In the genomic region with DNA sequence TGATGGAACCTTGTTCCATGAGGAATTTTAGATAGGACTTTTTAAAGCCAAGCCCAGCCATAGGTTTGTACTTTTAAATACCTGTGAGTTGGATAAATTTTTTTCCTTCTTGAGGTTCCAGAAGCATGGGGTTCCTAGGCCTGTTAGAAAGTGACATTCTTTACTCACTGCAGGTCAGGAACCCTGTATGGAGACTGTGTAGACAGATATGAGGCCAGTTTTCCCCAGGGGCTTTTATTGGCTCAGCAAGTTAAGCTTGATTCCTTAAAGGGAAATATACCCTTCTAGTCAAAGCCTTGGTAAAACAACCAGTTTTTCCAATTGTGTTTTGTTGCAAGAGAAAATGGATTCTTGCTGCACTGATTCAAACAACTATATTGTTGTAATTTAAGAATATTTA, we compare ENCODE assay signal across 12 cellular contexts. TPM values are rescaled to one million over a fixed set of nuclear protein-coding genes. Genes with fewer than 3 reads are reported as not detected.
DNase-seq lines count a peak whose midpoint lies in the region; ATAC-seq and TF ChIP-seq lines count a peak whose summit lies in the region.
"Had no signal": no experiment of that assay in that cellular context is flagged by ENCODE, and none has a peak within 500 bp of the region (broad histone marks: within the 10 kb centered on the region; RNA-seq: fewer than 3 reads in every experiment).

No MANE protein-coding gene starts in this region.

- H3K4me2 ChIP-seq in BLaER1 treated with 17β-estradiol and CSF1 and Interleukin-3, amounts not matched to agents 10 nM and 100 nM, result peak overlapping the region in 10 of 11 experiments; percentile 76 to 88 (median 84); a peak in 18 of 22 replicates

- peak overlapping the region in 4 of 11 experiments; percentile 23 to 77 (median 73); a peak in 4 of 22 replicates for H3K27ac ChIP-seq in BLaER1 treated with 17β-estradiol and CSF1 and Interleukin-3, amounts not matched to agents 10 nM and 100 nM
- H3K27ac ChIP-seq in SJSA1 (peak overlapping the region; percentile 84; the same call in 1 of the 2 replicates), rectal smooth muscle tissue (ENCODE audit: low read depth, low read length) (peak overlapping the region; percentile 68)
- H3K27ac ChIP-seq: WERI-Rb-1 had no signal

- no peak overlapping the region; a peak in 1 of 20 replicates for H3K4me3 ChIP-seq in BLaER1 treated with 17β-estradiol and CSF1 and Interleukin-3, amounts not matched to agents 10 nM and 100 nM
- H3K4me3 ChIP-seq in SJSA1 (no peak overlapping the region), fibroblast of villous mesenchyme (ENCODE audit: low read depth, low read length) (no peak overlapping the region), rectal smooth muscle tissue (ENCODE audit: low read length) (no peak overlapping the region), BE2C (ENCODE audit: low read depth, low read length) (no peak overlapping the region)

- peaks cover 0 to 82% (median 5%) of the 10 kb centered on the region in 11 experiments; a peak in 10 of 22 replicates for H3K36me3 ChIP-seq in BLaER1 treated with 17β-estradiol and CSF1 and Interleukin-3, amounts not matched to agents 10 nM and 100 nM
- no peaks in the 10 kb centered on the region for H3K36me3 ChIP-seq in SJSA1
- peaks cover 10% of the 10 kb centered on the region for H3K36me3 ChIP-seq in rectal smooth muscle tissue (ENCODE audit: control insufficient read depth, insufficient read depth, low read length)
- H3K36me3 ChIP-seq in BE2C, result no peaks in the 10 kb centered on the region
- H3K36me3 ChIP-seq: WERI-Rb-1 had no signal

- H3K9ac ChIP-seq in BLaER1 treated with 17β-estradiol and CSF1 and Interleukin-3, amounts not matched to agents 10 nM and 100 nM, result peak overlapping the region in 1 of 11 experiments; percentile 72; a peak in 1 of 22 replicates
- no peak overlapping the region for H3K9ac ChIP-seq in rectal smooth muscle tissue (ENCODE audit: low read length)

- TF ChIP-seq CTCF in fibroblast of villous mesenchyme (IDR thresholded peaks at IDR 0.05; ENCODE audit: insufficient read depth, low read depth, low read length) (no peak), BE2C (IDR thresholded peaks at IDR 0.05; ENCODE audit: low read depth, low read length) (no peak)

- peaks cover 33 to 46% (median 39%) of the 10 kb centered on the region in 10 experiments for H3K4me1 ChIP-seq in BLaER1 treated with 17β-estradiol and CSF1 and Interleukin-3, amounts not matched to agents 10 nM and 100 nM
- H3K4me1 ChIP-seq in SJSA1 (replicated peaks) (peaks cover 30% of the 10 kb centered on the region), rectal smooth muscle tissue (ENCODE audit: control insufficient read depth, insufficient read depth, low read length) (peaks cover 18% of the 10 kb centered on the region), BE2C (no peaks in the 10 kb centered on the region)

- H4K20me1 ChIP-seq in BLaER1 treated with 17β-estradiol and CSF1 and Interleukin-3, amounts not matched to agents 10 nM and 100 nM, result peaks cover 0 to 14% (median 0%) of the 10 kb centered on the region in 11 experiments; a peak in 3 of 22 replicates

- ATAC-seq in GM21447 (IDR thresholded peaks at IDR 0.05; ENCODE audit: unreplicated experiment), result no peak
- ATAC-seq: activated naive CD4-positive, alpha-beta T cell treated with anti-CD3 and anti-CD28 coated beads, Interleukin-2, amount 50 U/mL, for 72 hours had no signal

- H3K9me3 ChIP-seq in BLaER1 treated with 17β-estradiol and CSF1 and Interleukin-3, amounts not matched to agents 10 nM and 100 nM (replicated peaks in 1 of 11), result no peaks in the 10 kb centered on the region
- H3K9me3 ChIP-seq in SJSA1 (replicated peaks), result no peaks in the 10 kb centered on the region
- no peaks in the 10 kb centered on the region for H3K9me3 ChIP-seq in BE2C

- DNase-seq in SJSA1 (ENCODE audit: low read depth in 1 of 2, low spot score in 2 of 2), result no peak
- peak; percentile 33 for DNase-seq in fibroblast of villous mesenchyme (ENCODE audit: low read depth)
- no peak for DNase-seq in HCEC 1CT
- DNase-seq in NCI-H1048 (lab: John Stamatoyannopoulos, UW), result no peak
- DNase-seq in BE2C, result no peak
- DNase-seq: islet precursor cell, NCI-H187 treated with DMSO at 0.1 percent for 48 hours, WERI-Rb-1 had no signal

- H3K27me3 ChIP-seq in BLaER1 treated with 17β-estradiol and CSF1 and Interleukin-3, amounts not matched to agents 10 nM and 100 nM, result no peaks in the 10 kb centered on the region
- H3K27me3 ChIP-seq in SJSA1 (replicated peaks) (no peaks in the 10 kb centered on the region), rectal smooth muscle tissue (ENCODE audit: control insufficient read depth, insufficient read depth, low read length) (no peaks in the 10 kb centered on the region), BE2C (no peaks in the 10 kb centered on the region)

RNA-seq across cellular contexts. Expression of gene GMCL1, which starts 38.4 kb away (rescaled TPM):
- 12.4 and 20.1 TPM in 2 replicates for total RNA-seq in SJSA1 (2014; rRNA removed; shearing (Covaris generic))
- total RNA-seq in fibroblast of villous mesenchyme, result 6.8 and 12.5 TPM in 2 replicates
- 6.6 TPM for polyA plus RNA-seq in BE2C (2012; ENCODE audit: insufficient read depth, insufficient read length, low read depth)

RNA-seq across cellular contexts. Expression of gene ANXA4, which starts 49.1 kb away (rescaled TPM):
- 9.6 and 18.2 TPM in 2 replicates for total RNA-seq in SJSA1 (2014; rRNA removed; shearing (Covaris generic))
- 27.1 and 35.8 TPM in 2 replicates for total RNA-seq in fibroblast of villous mesenchyme
- polyA plus RNA-seq in BE2C (2012; ENCODE audit: insufficient read depth, insufficient read length, low read depth), result 4.1 TPM
